ENCODE assay signal across 9 cellular contexts in genomic region chr1:109687641-109688499, GRCh38. TPM values are rescaled to one million over a fixed set of nuclear protein-coding genes. Genes with fewer than 3 reads are reported as not detected.
DNase-seq lines count a peak whose midpoint lies in the region; ATAC-seq, FAIRE-seq and TF ChIP-seq lines count a peak whose summit lies in the region.
"Had no signal": no experiment of that assay in that cellular context is flagged by ENCODE, and none has a peak within 500 bp of the region (broad histone marks: within the 10 kb centered on the region; RNA-seq: fewer than 3 reads in every experiment).

GSTM1 (plus strand) TSS chr1:109687817; CDS start chr1:109687874, 57 bp downstream.

- H3K27ac Mint-ChIP-seq in activated naive CD8-positive, alpha-beta T cell treated with anti-CD3 and anti-CD28 coated beads for 36 hours: no peak within 1 kb of the TSS
- H3K27ac Mint-ChIP-seq in activated CD8-positive, alpha-beta T cell treated with anti-CD3 and anti-CD28 coated beads, Interleukin-2, amount 10 ng/mL, durations not matched to agents 7 days and 5 days: peak within 1 kb of the TSS; percentile 92

- TF ChIP-seq CTCF in kidney (IDR thresholded peaks at IDR 0.05; ENCODE audit: borderline replicate concordance, extremely low read depth, insufficient read depth): peak; percentile 32
- TF ChIP-seq CTCF in upper lobe of right lung (IDR thresholded peaks at IDR 0.05): no peak

- H3K27me3 ChIP-seq in upper lobe of right lung: no peaks in the 10 kb centered on the region

- no peaks in the 10 kb centered on the region for H3K27me3 Mint-ChIP-seq in activated naive CD8-positive, alpha-beta T cell treated with anti-CD3 and anti-CD28 coated beads for 36 hours
- no peaks in the 10 kb centered on the region for H3K27me3 Mint-ChIP-seq in activated CD8-positive, alpha-beta T cell treated with anti-CD3 and anti-CD28 coated beads, Interleukin-2, amount 10 ng/mL, durations not matched to agents 7 days and 5 days (ENCODE audit: low read depth)

- H3K36me3 ChIP-seq in kidney (ENCODE audit: control insufficient read depth in 1 of 2, insufficient read depth in 2 of 2, low read length in 2 of 2) (no peaks in the 10 kb centered on the region), upper lobe of right lung (no peaks in the 10 kb centered on the region)

- H3K4me3 ChIP-seq in kidney (ENCODE audit: low read length in 2 of 2) (peak within 1 kb of the TSS in 1 of 2 donors; percentile 67), upper lobe of right lung (no peak within 1 kb of the TSS)

- POLR2A ChIA-PET in activated CD8-positive, alpha-beta T cell treated with anti-CD3 and anti-CD28 coated beads, Interleukin-2, amount 10 ng/mL, durations not matched to agents 7 days and 5 days (lab: Charles Lee): interaction anchor here (0.6 to 1.4 kb wide), 5 partner anchors 20 to 298 kb away, joined by 3 to 5 read pairs (median 3); partner anchors contain the start of genes GNAI3, GSTM2 and GSTM4

- H3K27ac ChIP-seq in kidney (ENCODE audit: low read depth in 2 of 2, low read length in 2 of 2): no peak within 1 kb of the TSS
- no peak within 1 kb of the TSS for H3K27ac ChIP-seq in upper lobe of right lung
- H3K27ac ChIP-seq: C4-2B had no signal

- H3K36me3 Mint-ChIP-seq in activated naive CD8-positive, alpha-beta T cell treated with anti-CD3 and anti-CD28 coated beads for 36 hours: no peaks in the 10 kb centered on the region
- H3K36me3 Mint-ChIP-seq in activated CD8-positive, alpha-beta T cell treated with anti-CD3 and anti-CD28 coated beads, Interleukin-2, amount 10 ng/mL, durations not matched to agents 7 days and 5 days (ENCODE audit: low read depth): peaks cover 4% of the 10 kb centered on the region

- intact Hi-C loops in kidney (cut with DNase I): no loop called here
- intact Hi-C loops in upper lobe of right lung (cut with DNase I): no loop called here

- H3K4me1 ChIP-seq in kidney (ENCODE audit: control insufficient read depth in 1 of 2, insufficient read depth in 1 of 2, low read depth in 1 of 2, low read length in 2 of 2): no peaks in the 10 kb centered on the region
- H3K4me1 ChIP-seq in upper lobe of right lung: no peaks in the 10 kb centered on the region

- peak; percentile 42 for DNase-seq in activated naive CD8-positive, alpha-beta T cell treated with anti-CD3 and anti-CD28 coated beads, Interleukin-2, amount 50 U/mL, for 16 hours (ENCODE audit: low read depth, low spot score)
- no peak for DNase-seq in activated naive CD8-positive, alpha-beta T cell treated with anti-CD3 and anti-CD28 coated beads for 36 hours
- DNase-seq in activated CD8-positive, alpha-beta T cell treated with anti-CD3 and anti-CD28 coated beads, Interleukin-2, amount 10 ng/mL, durations not matched to agents 7 days and 5 days: peak; percentile 85
- DNase-seq in kidney: no peak
- DNase-seq in NCI-H2196 treated with DMSO at 0.1 percent for 48 hours (lab: John Stamatoyannopoulos, UW; ENCODE audit: unreplicated experiment): no peak
- no peak for DNase-seq in NCI-H128 (lab: John Stamatoyannopoulos, UW; ENCODE audit: unreplicated experiment)
- DNase-seq in upper lobe of right lung: no peak

- H3K9ac ChIP-seq in kidney (ENCODE audit: low read length in 2 of 2): peak within 1 kb of the TSS in 1 of 2 donors; percentile 73

- no peaks in the 10 kb centered on the region for H3K9me3 ChIP-seq in kidney (ENCODE audit: control insufficient read depth in 1 of 2, low read length in 2 of 2)
- H3K9me3 ChIP-seq in upper lobe of right lung: no peaks in the 10 kb centered on the region

- H3K4me3 Mint-ChIP-seq in activated naive CD8-positive, alpha-beta T cell treated with anti-CD3 and anti-CD28 coated beads for 36 hours: no peak within 1 kb of the TSS
- H3K4me3 Mint-ChIP-seq in activated CD8-positive, alpha-beta T cell treated with anti-CD3 and anti-CD28 coated beads, Interleukin-2, amount 10 ng/mL, durations not matched to agents 7 days and 5 days: peak within 1 kb of the TSS; percentile 85

- no peak for FAIRE-seq in kidney (lab: Jason Lieb, UNC)

- H3K4me1 Mint-ChIP-seq in activated naive CD8-positive, alpha-beta T cell treated with anti-CD3 and anti-CD28 coated beads for 36 hours: no peaks in the 10 kb centered on the region
- peaks cover 10% of the 10 kb centered on the region for H3K4me1 Mint-ChIP-seq in activated CD8-positive, alpha-beta T cell treated with anti-CD3 and anti-CD28 coated beads, Interleukin-2, amount 10 ng/mL, durations not matched to agents 7 days and 5 days (ENCODE audit: low read depth)

- no peaks in the 10 kb centered on the region for H3K9me3 Mint-ChIP-seq in activated naive CD8-positive, alpha-beta T cell treated with anti-CD3 and anti-CD28 coated beads for 36 hours
- no peaks in the 10 kb centered on the region for H3K9me3 Mint-ChIP-seq in activated CD8-positive, alpha-beta T cell treated with anti-CD3 and anti-CD28 coated beads, Interleukin-2, amount 10 ng/mL, durations not matched to agents 7 days and 5 days (ENCODE audit: insufficient read depth)

- ATAC-seq in HG03066 (IDR thresholded peaks at IDR 0.05; ENCODE audit: low read depth, unreplicated experiment): peak; percentile 93
- ATAC-seq in activated CD8-positive, alpha-beta T cell treated with anti-CD3 and anti-CD28 coated beads, Interleukin-2, amount 10 ng/mL, durations not matched to agents 7 days and 5 days: peak; percentile 100
- ATAC-seq in upper lobe of right lung: no peak

- CTCF ChIA-PET in activated CD8-positive, alpha-beta T cell treated with anti-CD3 and anti-CD28 coated beads, Interleukin-2, amount 10 ng/mL, durations not matched to agents 7 days and 5 days (lab: Charles Lee): interaction anchor here (1.0 to 3.0 kb wide), 10 partner anchors 32 to 297 kb away, joined by 3 to 35 read pairs (median 6); partner anchors contain the start of genes AHCYL1, GNAI3 and GSTM4

RNA-seq across cellular contexts. Expression of gene GSTM1, which starts in this region (rescaled TPM):
- total RNA-seq in activated naive CD8-positive, alpha-beta T cell treated with anti-CD3 and anti-CD28 coated beads for 36 hours: not detected
- 10 to 100 TPM; 30.2 to 31.5 TPM for total RNA-seq in activated CD8-positive, alpha-beta T cell treated with anti-CD3 and anti-CD28 coated beads, Interleukin-2, amount 10 ng/mL, durations not matched to agents 7 days and 5 days
- total RNA-seq in kidney (not detected), upper lobe of right lung (not detected)
- polyA plus RNA-seq in kidney (ENCODE audit: insufficient read depth, low read depth, low replicate concordance): 61.2 TPM

Comparison
In these comparisons a context has a peak if more than half of its experiments do, and no peak if none do; other contexts are left out.
1. RNA of gene GSTM1 (total RNA-seq): 30.2 to 31.5 TPM in activated CD8-positive, alpha-beta T cell treated with anti-CD3 and anti-CD28 coated beads, Interleukin-2, amount 10 ng/mL, durations not matched to agents 7 days and 5 days; not detected in kidney (single experiment), not detected in activated naive CD8-positive, alpha-beta T cell treated with anti-CD3 and anti-CD28 coated beads for 36 hours and not detected in upper lobe of right lung (single experiment); every median in the first group is over 10 times any median in the second.
2. DNase-seq: peak in activated naive CD8-positive, alpha-beta T cell treated with anti-CD3 and anti-CD28 coated beads, Interleukin-2, amount 50 U/mL, for 16 hours (single experiment) and activated CD8-positive, alpha-beta T cell treated with anti-CD3 and anti-CD28 coated beads, Interleukin-2, amount 10 ng/mL, durations not matched to agents 7 days and 5 days (single experiment); none in activated naive CD8-positive, alpha-beta T cell treated with anti-CD3 and anti-CD28 coated beads for 36 hours (single experiment), kidney (single experiment), NCI-H2196 treated with DMSO at 0.1 percent for 48 hours (single experiment), NCI-H128 (single experiment) and upper lobe of right lung (single experiment).